Comparison of ENCODE assay signal across 13 cellular contexts in genomic region chr15:72167445-72167844, GRCh38.
DNase-seq lines count a peak whose midpoint lies in the region; ATAC-seq and TF ChIP-seq lines count a peak whose summit lies in the region.
"Had no signal": no experiment of that assay in that cellular context is flagged by ENCODE, and none has a peak within 500 bp of the region (broad histone marks: within the 10 kb centered on the region; RNA-seq: fewer than 3 reads in every experiment).

No MANE protein-coding gene starts in this region.

- H3K9me3 Mint-ChIP-seq in stimulated activated effector memory CD8-positive, alpha-beta T cell treated with anti-CD3 and anti-CD28 coated beads, Interleukin-12 subunit alpha, Interleukin-12 subunit beta, amount 100 ng/mL, for 72 hours = no peaks in the 10 kb centered on the region
- H3K9me3 Mint-ChIP-seq: CD8-positive, alpha-beta T cell had no signal

- no peak overlapping the region for H3K4me3 ChIP-seq in RWPE2 (ENCODE audit: severe bottlenecking)
- H3K4me3 ChIP-seq in MM.1S (ENCODE audit: low read length) = no peak overlapping the region
- H3K4me3 ChIP-seq: HAP-1 had no signal

- no peak overlapping the region for H2AFZ ChIP-seq in MM.1S (ENCODE audit: low read length)

- H3K36me3 Mint-ChIP-seq in stimulated activated effector memory CD8-positive, alpha-beta T cell treated with anti-CD3 and anti-CD28 coated beads, Interleukin-12 subunit alpha, Interleukin-12 subunit beta, amount 100 ng/mL, for 72 hours = no peaks in the 10 kb centered on the region
- H3K36me3 Mint-ChIP-seq: CD8-positive, alpha-beta T cell had no signal

- no peaks in the 10 kb centered on the region for H3K9me2 ChIP-seq in MM.1S (replicated peaks; ENCODE audit: insufficient read depth, low read length)

- H3K27ac ChIP-seq in KOPT-K1 (ENCODE audit: low read depth, low read length, poor library complexity, severe bottlenecking) (peak overlapping the region; percentile 90), RWPE2 (ENCODE audit: poor library complexity, severe bottlenecking) (peak overlapping the region; percentile 95), epithelial cell of prostate (peak overlapping the region; percentile 69), MM.1S (ENCODE audit: low read length) (no peak overlapping the region)

- H4K20me1 ChIP-seq in MM.1S (ENCODE audit: insufficient read depth, low read length) = no peaks in the 10 kb centered on the region

- peaks cover 6% of the 10 kb centered on the region for H3K4me1 Mint-ChIP-seq in stimulated activated effector memory CD8-positive, alpha-beta T cell treated with anti-CD3 and anti-CD28 coated beads, Interleukin-12 subunit alpha, Interleukin-12 subunit beta, amount 100 ng/mL, for 72 hours
- H3K4me1 Mint-ChIP-seq: B cell had no signal

- no peak for ATAC-seq in RWPE2 (ENCODE audit: low read depth)
- no peak for ATAC-seq in stimulated activated effector memory CD8-positive, alpha-beta T cell treated with anti-CD3 and anti-CD28 coated beads, Interleukin-12 subunit alpha, Interleukin-12 subunit beta, amount 100 ng/mL, for 72 hours
- ATAC-seq: CD8-positive, alpha-beta T cell had no signal

- no peaks in the 10 kb centered on the region for H3K9me3 ChIP-seq in KOPT-K1 (ENCODE audit: insufficient read depth, low read length, poor library complexity, severe bottlenecking)
- H3K9me3 ChIP-seq in RWPE2 (ENCODE audit: severe bottlenecking) = no peaks in the 10 kb centered on the region
- no peaks in the 10 kb centered on the region for H3K9me3 ChIP-seq in MM.1S (replicated peaks; ENCODE audit: insufficient read depth, low read length)
- H3K9me3 ChIP-seq: HAP-1 had no signal

- H3K9ac ChIP-seq in MM.1S (ENCODE audit: low read length) = no peak overlapping the region

- H3K27me3 ChIP-seq in RWPE2 (ENCODE audit: insufficient read depth, poor library complexity, severe bottlenecking) (no peaks in the 10 kb centered on the region), MM.1S (replicated peaks; ENCODE audit: insufficient read depth, low read length) (no peaks in the 10 kb centered on the region)

- H3K36me3 ChIP-seq in KOPT-K1 (ENCODE audit: insufficient read depth, low read length) (no peaks in the 10 kb centered on the region), RWPE2 (ENCODE audit: low read depth) (no peaks in the 10 kb centered on the region), MM.1S (replicated peaks; ENCODE audit: insufficient read depth, low read length) (no peaks in the 10 kb centered on the region)
- H3K36me3 ChIP-seq: HAP-1 had no signal

- peak; percentile 69 for DNase-seq in RWPE2 (ENCODE audit: low spot score)
- DNase-seq in epithelial cell of prostate (ENCODE audit: low read depth, low spot score) = no peak
- no peak for DNase-seq in stimulated activated effector memory CD8-positive, alpha-beta T cell treated with anti-CD3 and anti-CD28 coated beads, Interleukin-12 subunit alpha, Interleukin-12 subunit beta, amount 100 ng/mL, for 72 hours (ENCODE audit: low spot score in 2 of 2)
- DNase-seq in stimulated activated CD4-positive, alpha-beta T cell treated with anti-CD3 and anti-CD28 coated beads, Interleukin-4, amount 100 ng/mL, for 4 hours = no peak
- no peak for DNase-seq in GM10266 (ENCODE audit: extremely low spot score)
- DNase-seq in MM.1S = no peak
- DNase-seq: C1 segment of cervical spinal cord; CD8-positive, alpha-beta T cell; COR-L47; IMR-90 had no signal

- TF ChIP-seq CTCF in RWPE2 (IDR thresholded peaks at IDR 0.05; ENCODE audit: poor library complexity, severe bottlenecking) (no peak), GM10266 (IDR thresholded peaks at IDR 0.05; ENCODE audit: control insufficient read depth, insufficient read depth, low read depth, missing control alignments) (no peak), MM.1S (IDR thresholded peaks at IDR 0.05; ENCODE audit: low read length) (no peak)

- no peak overlapping the region for H3K4me3 Mint-ChIP-seq in stimulated activated effector memory CD8-positive, alpha-beta T cell treated with anti-CD3 and anti-CD28 coated beads, Interleukin-12 subunit alpha, Interleukin-12 subunit beta, amount 100 ng/mL, for 72 hours
- H3K4me3 Mint-ChIP-seq: B cell; CD8-positive, alpha-beta T cell had no signal

- no peaks in the 10 kb centered on the region for H3K79me2 ChIP-seq in MM.1S (ENCODE audit: low read length)

- peak overlapping the region; percentile 51 for H3K27ac Mint-ChIP-seq in stimulated activated effector memory CD8-positive, alpha-beta T cell treated with anti-CD3 and anti-CD28 coated beads, Interleukin-12 subunit alpha, Interleukin-12 subunit beta, amount 100 ng/mL, for 72 hours
- H3K27ac Mint-ChIP-seq: B cell; CD8-positive, alpha-beta T cell had no signal

- H3F3A ChIP-seq in MM.1S (ENCODE audit: insufficient read depth, low read length) = no peaks in the 10 kb centered on the region

- peaks cover 27% of the 10 kb centered on the region for H3K4me1 ChIP-seq in RWPE2 (ENCODE audit: insufficient read depth, poor library complexity, severe bottlenecking)
- no peaks in the 10 kb centered on the region for H3K4me1 ChIP-seq in MM.1S (ENCODE audit: low read length)
- H3K4me1 ChIP-seq: HAP-1 had no signal

- no peak overlapping the region for H3K4me2 ChIP-seq in MM.1S (ENCODE audit: low read depth, low read length)
